In the genomic region with DNA sequence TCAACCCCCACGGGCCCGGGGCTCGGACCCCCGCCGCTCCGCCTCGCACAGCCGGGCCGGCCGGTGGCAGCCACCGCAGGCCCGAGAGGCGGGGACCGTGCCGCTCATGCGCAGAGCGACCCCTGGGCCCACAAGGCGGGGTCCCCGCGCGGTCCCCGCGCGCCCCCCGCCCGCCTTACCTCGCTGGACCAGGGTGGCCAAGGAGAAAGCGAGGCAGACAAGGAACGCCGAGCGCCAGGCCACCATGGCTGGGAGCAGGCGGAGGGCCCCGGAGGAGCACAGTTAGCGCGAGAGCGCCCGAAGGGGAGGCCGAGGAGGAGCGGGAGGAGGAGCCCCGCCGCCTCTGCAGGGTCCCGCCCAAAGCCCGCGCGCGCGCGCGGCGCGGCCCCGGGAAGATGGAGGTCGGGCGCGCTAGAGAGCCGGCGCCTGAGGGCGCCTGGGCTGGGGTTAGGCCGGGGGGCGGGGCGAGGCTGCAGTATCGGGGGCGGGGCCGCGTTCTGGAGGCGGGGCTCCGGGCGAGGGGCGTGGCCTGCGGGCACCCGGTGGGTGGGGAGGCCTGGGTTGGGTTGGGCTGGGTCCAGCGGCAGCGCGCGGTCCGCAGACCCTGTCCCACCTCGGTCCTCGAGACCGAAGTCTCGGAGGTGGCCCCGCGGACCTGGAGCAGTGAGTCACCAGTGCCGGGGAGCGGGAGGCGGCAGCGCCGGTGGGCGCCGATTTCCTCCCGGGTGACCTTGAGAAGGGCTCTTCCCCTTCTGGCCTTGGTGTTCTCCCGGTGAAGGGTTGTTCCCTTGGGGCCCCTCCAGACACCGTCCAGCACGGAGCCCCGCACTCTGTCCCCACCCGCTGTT, we compare ENCODE assay signal across 8 cellular contexts. TPM values are rescaled to one million over a fixed set of nuclear protein-coding genes. Genes with fewer than 3 reads are reported as not detected.
DNase-seq lines count a peak whose midpoint lies in the region; ATAC-seq and TF ChIP-seq lines count a peak whose summit lies in the region.

CD99L2 (minus strand) TSS at position 326 of the 848 bp plus-strand sequence; CDS start at position 246, 80 bp downstream.

- POLR2A ChIA-PET in BJ (lab: Charles Lee): no interaction called here
- POLR2A ChIA-PET in activated CD4-positive, alpha-beta T cell treated with anti-CD3 and anti-CD28 coated beads, Interleukin-2, amount 10 ng/mL, durations not matched to agents 7 days and 5 days (lab: Charles Lee): no interaction called here

- peaks cover 9% of the 10 kb centered on the region for H3K27me3 Mint-ChIP-seq in activated CD4-positive, alpha-beta T cell treated with anti-CD3 and anti-CD28 coated beads, Interleukin-2, amount 10 ng/mL, durations not matched to agents 7 days and 5 days

- DNase-seq in BJ (ENCODE audit: low read depth): peak; percentile 32
- DNase-seq in GM19240 (ENCODE audit: insufficient read length, low spot score): peak; percentile 50
- DNase-seq in NCI-H526 (lab: John Stamatoyannopoulos, UW): peak; percentile 52 to 89
- peak; percentile 88 for DNase-seq in activated CD4-positive, alpha-beta T cell treated with anti-CD3 and anti-CD28 coated beads, Interleukin-2, amount 10 ng/mL, durations not matched to agents 7 days and 5 days
- peak; percentile 85 for DNase-seq in coronary artery (ENCODE audit: low spot score)
- peak; percentile 95 for DNase-seq in left kidney (ENCODE audit: low read depth, low spot score)
- DNase-seq in stimulated activated CD4-positive, alpha-beta T cell treated with anti-CD3 and anti-CD28 coated beads, Interleukin-1b, Interleukin-23, amount 100 ng/mL, for 4 hours (ENCODE audit: low read depth in 2 of 2): peak; percentile 86 to 90

- no peaks in the 10 kb centered on the region for H3K9me3 Mint-ChIP-seq in activated CD4-positive, alpha-beta T cell treated with anti-CD3 and anti-CD28 coated beads, Interleukin-2, amount 10 ng/mL, durations not matched to agents 7 days and 5 days

- TF ChIP-seq CTCF in BJ (IDR thresholded peaks at IDR 0.05; ENCODE audit: insufficient read depth, low read depth, low read length): no peak
- TF ChIP-seq CTCF in coronary artery (IDR thresholded peaks at IDR 0.05): no peak

- peak within 1 kb of the TSS; percentile 87 for H3K27ac Mint-ChIP-seq in activated CD4-positive, alpha-beta T cell treated with anti-CD3 and anti-CD28 coated beads, Interleukin-2, amount 10 ng/mL, durations not matched to agents 7 days and 5 days

- no peaks in the 10 kb centered on the region for H3K36me3 ChIP-seq in BJ (ENCODE audit: control insufficient read depth, insufficient read depth, low read length)

- H3K4me1 Mint-ChIP-seq in activated CD4-positive, alpha-beta T cell treated with anti-CD3 and anti-CD28 coated beads, Interleukin-2, amount 10 ng/mL, durations not matched to agents 7 days and 5 days: peaks cover 18% of the 10 kb centered on the region

- H3K4me3 ChIP-seq in BJ (ENCODE audit: low read depth, low read length) (peak within 1 kb of the TSS; percentile 68), coronary artery (peak within 1 kb of the TSS; percentile 73)

- peak within 1 kb of the TSS; percentile 62 to 74 for H3K27ac ChIP-seq in coronary artery

- no peaks in the 10 kb centered on the region for H3K36me3 Mint-ChIP-seq in activated CD4-positive, alpha-beta T cell treated with anti-CD3 and anti-CD28 coated beads, Interleukin-2, amount 10 ng/mL, durations not matched to agents 7 days and 5 days (ENCODE audit: low read depth)

- peak within 1 kb of the TSS; percentile 78 for H3K4me3 Mint-ChIP-seq in activated CD4-positive, alpha-beta T cell treated with anti-CD3 and anti-CD28 coated beads, Interleukin-2, amount 10 ng/mL, durations not matched to agents 7 days and 5 days

- H3K27me3 ChIP-seq in BJ (ENCODE audit: control insufficient read depth, insufficient read depth, low read length): no peaks in the 10 kb centered on the region

- CTCF ChIA-PET in BJ (lab: Yijun Ruan, JAX): interaction anchor here (1.5 kb wide), 1 partner anchor 28 kb away, joined by 4 read pairs; no protein-coding TSS in a partner anchor
- CTCF ChIA-PET in activated CD4-positive, alpha-beta T cell treated with anti-CD3 and anti-CD28 coated beads, Interleukin-2, amount 10 ng/mL, durations not matched to agents 7 days and 5 days (lab: Charles Lee): interaction anchor here (2.1 kb wide), 1 partner anchor 15 kb away, joined by 5 read pairs; no protein-coding TSS in a partner anchor

- peak; percentile 86 for ATAC-seq in HG03442 (IDR thresholded peaks at IDR 0.05; ENCODE audit: unreplicated experiment)

RNA-seq across cellular contexts. Expression of gene CD99L2, which starts in this region (rescaled TPM):
- 72.2 and 92.2 TPM in 2 replicates for polyA plus RNA-seq in BJ (2011; rRNA removed)
- 38.3 and 53.6 TPM in 2 replicates for polyA minus RNA-seq in BJ (2011; rRNA and poly(A)+ RNA removed)
- total RNA-seq in activated CD4-positive, alpha-beta T cell treated with anti-CD3 and anti-CD28 coated beads, Interleukin-2, amount 10 ng/mL, durations not matched to agents 7 days and 5 days: 10 to 100 TPM; 14.1 to 14.6 TPM

Comparison
In these comparisons a context has a peak if more than half of its experiments do, and no peak if none do; other contexts are left out.
1. Peak in every context shown above with its lines: DNase-seq, ATAC-seq, H3K4me3 ChIP-seq and H3K27ac ChIP-seq.
2. DNase-seq: peak in every context shown above with its lines; median percentile 95 in left kidney; 88 in activated CD4-positive, alpha-beta T cell treated with anti-CD3 and anti-CD28 coated beads, Interleukin-2, amount 10 ng/mL, durations not matched to agents 7 days and 5 days; 88 in stimulated activated CD4-positive, alpha-beta T cell treated with anti-CD3 and anti-CD28 coated beads, Interleukin-1b, Interleukin-23, amount 100 ng/mL, for 4 hours; 85 in coronary artery; 70 in NCI-H526; 50 in GM19240; 32 in BJ.